1 cellular context compared by ENCODE assay signal in genomic region chr2:241545523-241546473, GRCh38.
TF ChIP-seq lines count a peak whose summit lies in the region.

No MANE protein-coding gene starts in this region.

TF ChIP-seq in H1, 55 proteins besides CTCF, POLR2A, EP300 and RAD21:
- TF ChIP-seq RFX5 (IDR thresholded peaks at IDR 0.05; ENCODE audit: borderline replicate concordance, low read depth, low read length) (no peak), CHD1 (IDR thresholded peaks at IDR 0.05; ENCODE audit: low read depth, low read length) (no peak), KDM5A (IDR thresholded peaks at IDR 0.05; ENCODE audit: low read length) (no peak), NANOG (IDR thresholded peaks at IDR 0.05; ENCODE audit: insufficient read depth, low read depth, low read length, poor library complexity, severe bottlenecking) (no peak)
